In genomic region chr12:71938728-71939385, GRCh38 we compare ENCODE assay signal across 8 cellular contexts. TPM values are rescaled to one million over a fixed set of nuclear protein-coding genes. Genes with fewer than 3 reads are reported as not detected.
DNase-seq lines count a peak whose midpoint lies in the region; ATAC-seq and TF ChIP-seq lines count a peak whose summit lies in the region.

Gene TPH2, plus strand, starts transcription at chr12:71938845. Its CDS starts 142 bp downstream, at chr12:71938987.

- TF ChIP-seq POLR2A in right lobe of liver (IDR thresholded peaks at IDR 0.05): no peak

- WGBS in right lobe of liver (ENCODE audit: insufficient coverage, low coverage, low lambda C conversion rate, missing lambda C conversion rate): 17% methylated on average over 13 of the region's 16 CpGs

- TF ChIP-seq CTCF in LNCaP clone FGC (IDR thresholded peaks at IDR 0.05; ENCODE audit: control insufficient read depth, extremely low read depth, insufficient read depth): peak; percentile 80
- TF ChIP-seq CTCF in right lobe of liver (IDR thresholded peaks at IDR 0.05): peak; percentile 34 to 50 (median 38)

- no peak within 1 kb of the TSS for H3K27ac ChIP-seq in caudate nucleus (ENCODE audit: low read depth, low read length)
- H3K27ac ChIP-seq in right lobe of liver: no peak within 1 kb of the TSS

- intact Hi-C loops in right lobe of liver (cut with DNase I): loop anchor here in 1 of 2 donors (10.0 kb wide), 1 partner anchor 336 kb away; the partner anchor contains the start of gene TRHDE

- H3K36me3 ChIP-seq in right lobe of liver: no peaks in the 10 kb centered on the region

- H3K9me3 ChIP-seq in right lobe of liver: no peaks in the 10 kb centered on the region

- DNase-seq in DMS153 (lab: John Stamatoyannopoulos, UW) (peak; percentile 69), LNCaP clone FGC (ENCODE audit: low read depth) (peak; percentile 56), T follicular helper cell (ENCODE audit: low read depth) (peak; percentile 10), caudate nucleus (lab: John Stamatoyannopoulos, UW) (peak in 31 of 61 donors; percentile 2 to 36 (median 18)), right lobe of liver (peak; percentile 48 to 60 (median 60))
- DNase-seq in stimulated activated naive CD4-positive, alpha-beta T cell treated with Interleukin-2 at 50 U/mL for 16 hours (lab: John Stamatoyannopoulos, UW): peak; percentile 16

- H3K4me1 ChIP-seq in right lobe of liver: no peaks in the 10 kb centered on the region

- H3K27me3 ChIP-seq in right lobe of liver: peaks cover 0 to 5% of the 10 kb centered on the region in 2 donors

- peak; percentile 80 for ATAC-seq in GM21576 (IDR thresholded peaks at IDR 0.05; ENCODE audit: unreplicated experiment)
- ATAC-seq in right lobe of liver: peak; percentile 85 to 95 (median 90)
- no peak for ATAC-seq in GM18858 (IDR thresholded peaks at IDR 0.05; ENCODE audit: unreplicated experiment)

- H3K4me3 ChIP-seq in LNCaP clone FGC (ENCODE audit: low read depth, low read length) (no peak within 1 kb of the TSS), right lobe of liver (no peak within 1 kb of the TSS)

RNA-seq across cellular contexts. Expression of gene TPH2, which starts in this region (rescaled TPM):
- under 1 TPM in 1 of 6 experiments, not detected in 5; 0.13 TPM for total RNA-seq in right lobe of liver

Comparison
In these comparisons a context has a peak if more than half of its experiments do, and no peak if none do; other contexts are left out.
1. Peak in DNase-seq and ATAC-seq in right lobe of liver; RNA of the gene not detected or under 1 TPM.
2. DNase-seq: peak in every context shown above with its lines; median percentile 69 in DMS153; 60 in right lobe of liver; 56 in LNCaP clone FGC; 18 in caudate nucleus; 16 in stimulated activated naive CD4-positive, alpha-beta T cell treated with Interleukin-2 at 50 U/mL for 16 hours; 10 in T follicular helper cell.